In genomic region chr1:115558275-115558674, GRCh38 we compare ENCODE assay signal across 23 cellular contexts.
"Had no signal": no experiment of that assay in that cellular context is flagged by ENCODE, and none has a peak within 500 bp of the region (broad histone marks: within the 10 kb centered on the region; RNA-seq: fewer than 3 reads in every experiment).

No MANE protein-coding gene starts in this region.

- H3K4me1 ChIP-seq: colonic mucosa, esophagus muscularis mucosa, esophagus squamous epithelium, gastrocnemius medialis, gastroesophageal sphincter, heart left ventricle had no signal

- DNase-seq: colonic mucosa; cortex of kidney; dermis blood vessel endothelial cell; dorsolateral prefrontal cortex; effector CD4-positive, alpha-beta T cell; effector CD8-positive, alpha-beta T cell; effector memory CD4-positive, alpha-beta T cell; effector memory CD8-positive, alpha-beta T cell; endodermal cell; esophagus squamous epithelium; foreskin fibroblast; foreskin melanocyte; gastrocnemius medialis; glutamatergic neuron; head of caudate nucleus; heart left ventricle had no signal

- H3K4me3 Mint-ChIP-seq: dendritic cell treated with granulocyte-macrophage colony-stimulating factor and Interleukin-4, amounts not matched to agents 40 ng/mL and 50 ng/mL, for 4 days; effector memory CD8-positive, alpha-beta T cell; endodermal cell had no signal

- H3K9me3 Mint-ChIP-seq: dendritic cell treated with granulocyte-macrophage colony-stimulating factor and Interleukin-4, amounts not matched to agents 40 ng/mL and 50 ng/mL, for 4 days; effector memory CD8-positive, alpha-beta T cell; endodermal cell had no signal

- H3K36me3 ChIP-seq: colonic mucosa, esophagus muscularis mucosa, esophagus squamous epithelium, gastrocnemius medialis, gastroesophageal sphincter, heart left ventricle had no signal

- H3K27me3 ChIP-seq: colonic mucosa, foreskin keratinocyte had no signal

- ATAC-seq: effector memory CD8-positive, alpha-beta T cell; esophagus mucosa; gastrocnemius medialis; gastroesophageal sphincter had no signal

- H3K9me3 ChIP-seq: colonic mucosa, esophagus muscularis mucosa, esophagus squamous epithelium, gastrocnemius medialis, gastroesophageal sphincter had no signal

- H3K27ac Mint-ChIP-seq: dendritic cell treated with granulocyte-macrophage colony-stimulating factor and Interleukin-4, amounts not matched to agents 40 ng/mL and 50 ng/mL, for 4 days; effector memory CD8-positive, alpha-beta T cell; endodermal cell had no signal

- H3K27ac ChIP-seq: colonic mucosa, coronary artery, dorsolateral prefrontal cortex, epithelial cell of prostate, esophagus muscularis mucosa, esophagus squamous epithelium, foreskin keratinocyte, gastrocnemius medialis, gastroesophageal sphincter, heart left ventricle had no signal

- H3K4me3 ChIP-seq: colonic mucosa, coronary artery, dorsolateral prefrontal cortex, esophagus muscularis mucosa, esophagus squamous epithelium, gastrocnemius medialis, gastroesophageal sphincter, heart left ventricle had no signal
